ENCODE assay signal across 11 cellular contexts in genomic region chr19:2974342-2974932, GRCh38. TPM values are rescaled to one million over a fixed set of nuclear protein-coding genes. Genes with fewer than 3 reads are reported as not detected.
DNase-seq lines count a peak whose midpoint lies in the region; ATAC-seq and TF ChIP-seq lines count a peak whose summit lies in the region.
"Had no signal": no experiment of that assay in that cellular context is flagged by ENCODE, and none has a peak within 500 bp of the region (broad histone marks: within the 10 kb centered on the region; RNA-seq: fewer than 3 reads in every experiment).

No MANE protein-coding gene starts in this region.

- no peaks in the 10 kb centered on the region for H3K27me3 ChIP-seq in SJCRH30

- H3K9me3 ChIP-seq in SJCRH30 (replicated peaks): no peaks in the 10 kb centered on the region

- H3K27ac ChIP-seq in SJCRH30: no peak overlapping the region

- TF ChIP-seq CTCF in fibroblast of the aortic adventitia (IDR thresholded peaks at IDR 0.05; ENCODE audit: insufficient read depth, low read length): no peak

- no peaks in the 10 kb centered on the region for H3K36me3 ChIP-seq in SJCRH30

- peaks cover 13% of the 10 kb centered on the region; the same call in 1 of the 2 replicates for H3K4me1 ChIP-seq in SJCRH30

- H3K4me3 ChIP-seq in SJCRH30: no peak overlapping the region
- no peak overlapping the region for H3K4me3 ChIP-seq in fibroblast of the aortic adventitia (ENCODE audit: low read depth, low read length)

- ATAC-seq in sciatic nerve (peak; percentile 44), GM21717 (IDR thresholded peaks at IDR 0.05; ENCODE audit: unreplicated experiment) (no peak), HG03280 (IDR thresholded peaks at IDR 0.05; ENCODE audit: unreplicated experiment) (no peak), GM21619 (IDR thresholded peaks at IDR 0.05; ENCODE audit: unreplicated experiment) (no peak)
- ATAC-seq: WTC11 had no signal

- intact Hi-C loops in sciatic nerve (cut with DNase I): no loop called here

- DNase-seq in GF-D8 (lab: John Stamatoyannopoulos, UW) (peak; percentile 84), SJCRH30 (peak; percentile 34 to 43), fibroblast of the aortic adventitia (ENCODE audit: low read depth) (peak; percentile 26), sciatic nerve (ENCODE audit: low spot score) (no peak), mesenteric fat pad (ENCODE audit: low spot score) (no peak)
- DNase-seq: NCI-H510A; stimulated activated CD4-positive, alpha-beta T cell treated with anti-CD3 and anti-CD28 coated beads, Interleukin-12 subunit alpha, Interleukin-12 subunit beta, amount 100 ng/mL, for 4 hours had no signal

RNA-seq across cellular contexts. Expression of gene TLE6, which starts 2.9 kb away (rescaled TPM):
- total RNA-seq in SJCRH30 (2014; rRNA removed; shearing (Covaris generic)): 2.6 TPM in 2 replicates
- total RNA-seq in fibroblast of the aortic adventitia (ENCODE audit: low replicate concordance): 0.18 TPM in 1 of 2 replicates, not detected in the other
- 4.4 TPM for total RNA-seq in sciatic nerve
- 0.93 TPM for total RNA-seq in mesenteric fat pad

RNA-seq across cellular contexts. Expression of gene ZNF77, which starts 29.7 kb away (rescaled TPM):
- total RNA-seq in SJCRH30 (2014; rRNA removed; shearing (Covaris generic)): 14.1 and 17.3 TPM in 2 replicates
- total RNA-seq in fibroblast of the aortic adventitia (ENCODE audit: low replicate concordance) (5.5 and 7.8 TPM in 2 replicates), sciatic nerve (6.1 TPM), mesenteric fat pad (3.1 TPM)

RNA-seq across cellular contexts. Expression of gene TLE2, which starts 54.6 kb away (rescaled TPM):
- 3.7 and 4.7 TPM in 2 replicates for total RNA-seq in SJCRH30 (2014; rRNA removed; shearing (Covaris generic))
- 5.2 and 12.8 TPM in 2 replicates for total RNA-seq in fibroblast of the aortic adventitia (ENCODE audit: low replicate concordance)
- total RNA-seq in sciatic nerve: 232 TPM
- total RNA-seq in mesenteric fat pad: 35.6 TPM

Comparison
In these comparisons a context has a peak if more than half of its experiments do, and no peak if none do; other contexts are left out.
1. DNase-seq: peak in GF-D8 (single experiment), SJCRH30 (2 of 2) and fibroblast of the aortic adventitia (single experiment); none in sciatic nerve (single experiment) and mesenteric fat pad (single experiment).